1 cellular context compared by ENCODE assay signal in the genomic region with DNA sequence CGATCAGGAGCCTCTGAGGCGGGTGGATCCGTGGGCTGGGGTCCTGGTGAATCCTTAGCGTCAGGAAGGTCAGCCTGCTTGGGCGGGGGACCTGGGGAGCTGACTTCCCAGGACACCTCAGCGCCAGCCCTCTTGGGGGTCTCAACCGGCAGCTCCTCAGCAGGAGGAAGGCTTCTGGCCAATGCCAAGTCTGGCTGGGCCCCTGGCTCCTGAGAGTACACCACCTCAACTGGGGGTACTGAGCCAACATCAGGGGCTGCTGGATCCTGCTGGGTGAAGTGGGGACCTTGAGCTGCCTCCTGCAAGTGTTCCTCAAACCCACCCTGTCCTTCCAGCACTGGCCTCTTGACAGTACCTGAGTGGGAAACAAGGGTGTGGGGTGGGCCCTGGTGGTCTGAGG.
A peak's percentile ranks its signal among the peaks of the same experiment; 100 is the strongest.
TF ChIP-seq lines count a peak whose summit lies in the region.

No MANE protein-coding gene starts in this region.

TF ChIP-seq in HepG2, 621 proteins besides CTCF, POLR2A, EP300 and RAD21:
- TF ChIP-seq SP2 (CRISPR knock-in tag; IDR thresholded peaks at IDR 0.05) (no peak), AGO2 (optimal IDR thresholded peaks at IDR 0.05; ENCODE audit: low read depth, low read length) (peak; percentile 13)
